Comparison of ENCODE assay signal across 31 cellular contexts in the genomic region with DNA sequence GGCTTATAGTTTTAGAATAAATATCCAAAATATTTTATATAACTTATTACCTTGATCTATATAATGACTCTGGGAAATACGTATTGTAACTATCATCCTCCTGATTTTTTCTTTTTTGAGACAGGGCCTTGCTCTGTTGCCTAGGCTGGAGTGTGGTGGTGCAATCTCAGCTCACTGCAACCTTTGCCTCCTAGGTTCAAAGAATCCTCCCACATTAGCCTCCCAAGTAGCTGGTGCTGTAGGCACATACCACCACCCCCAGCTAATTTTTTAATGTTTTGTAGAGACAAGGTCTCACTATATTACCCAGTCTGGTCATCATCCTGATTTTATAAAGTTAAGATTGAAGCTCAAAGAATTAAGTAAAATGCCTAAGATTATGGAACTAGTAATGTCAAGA.
DNase-seq lines count a peak whose midpoint lies in the region; ATAC-seq, FAIRE-seq and TF ChIP-seq lines count a peak whose summit lies in the region.
"Had no signal": no experiment of that assay in that cellular context is flagged by ENCODE, and none has a peak within 500 bp of the region (broad histone marks: within the 10 kb centered on the region; RNA-seq: fewer than 3 reads in every experiment).

No MANE protein-coding gene starts in this region.

- 94% methylated on average over 1 of the region's 1 CpG for WGBS in liver
- 6% methylated on average over 1 of the region's 1 CpG for WGBS in HepG2 (ENCODE audit: low lambda C conversion rate)

- no peak overlapping the region for H3K27ac ChIP-seq in liver (ENCODE audit: low read depth in 1 of 2, low read length in 2 of 2)
- H3K27ac ChIP-seq in HepG2 (ENCODE audit: extremely low read length, insufficient read depth, low read length), result no peak overlapping the region
- H3K27ac ChIP-seq: 22Rv1; A549; BLaER1; BLaER1 treated with 17β-estradiol and CSF1 and Interleukin-3, amounts not matched to agents 10 nM and 100 nM; C4-2B had no signal

- no peak for TF ChIP-seq RAD21 in liver (IDR thresholded peaks at IDR 0.05)
- TF ChIP-seq RAD21 in HepG2 (CRISPR knock-in tag; IDR thresholded peaks at IDR 0.05), result no peak

- H3K9ac ChIP-seq in liver (ENCODE audit: low read depth in 1 of 2, low read length in 2 of 2), result no peak overlapping the region
- no peak overlapping the region for H3K9ac ChIP-seq in HepG2 (ENCODE audit: insufficient read depth, low read depth, low read length)
- H3K9ac ChIP-seq: BLaER1; BLaER1 treated with 17β-estradiol and CSF1 and Interleukin-3, amounts not matched to agents 10 nM and 100 nM had no signal

- ATAC-seq in HepG2 (no peak), left lobe of liver (peak; percentile 37)
- ATAC-seq: A549; CD8-positive, alpha-beta T cell had no signal

- no peaks in the 10 kb centered on the region for H3K79me2 ChIP-seq in HepG2 (ENCODE audit: insufficient read depth, low read length)

- POLR2A ChIA-PET in HepG2 (lab: Yijun Ruan, JAX), result no interaction called here

- TF ChIP-seq CTCF in liver (IDR thresholded peaks at IDR 0.05; ENCODE audit: low read depth, low read length, missing input control) (no peak), HepG2 (CRISPR knock-in tag; IDR thresholded peaks at IDR 0.05) (no peak)

- BruUV-seq in HepG2 (replicated peaks; lab: Mats Ljungman, UMichigan), result no TSS peak

- no peak for DNase-seq in HepG2 (ENCODE audit: low spot score)
- DNase-seq in left lobe of liver (ENCODE audit: low spot score), result no peak
- no peak for DNase-seq in stimulated activated CD4-positive, alpha-beta T cell treated with anti-CD3 and anti-CD28 coated beads, Interleukin-12 subunit alpha, Interleukin-12 subunit beta, amount 100 ng/mL, for 4 hours
- DNase-seq: 8988T; ACHN; AML-193; BE2C; C1 segment of cervical spinal cord; Caco-2; Calu3; CD4-positive, alpha-beta memory T cell; CD4-positive, alpha-beta T cell; CD4-positive, CD25-positive, alpha-beta regulatory T cell; CD8-positive, alpha-beta memory T cell; CD8-positive, alpha-beta T cell; COR-L47; DMS 273 treated with DMSO at 0.1 percent for 48 hours; DMS153; DMS53; DMS79; DMS79 treated with DMSO at 0.1 percent for 48 hours; DND-41; EL had no signal

- in situ Hi-C loops in HepG2 (cut with HindIII; ENCODE audit: extremely low pct_ligation_motif_present, low pct_unique_long_range_greater_than_20kb), result no loop called here

- CTCF ChIA-PET in HepG2 (lab: Yijun Ruan, JAX; ENCODE audit: low intra/inter-chr PET ratio, low total read pairs), result no interaction called here

- no peak for TF ChIP-seq POLR2A in HepG2 (IDR thresholded peaks at IDR 0.05; ENCODE audit: insufficient read depth in 1 of 2, low read depth in 2 of 2, low read length in 2 of 2)

- H3K27me3 ChIP-seq in liver (ENCODE audit: control insufficient read depth in 4 of 4, insufficient read depth in 4 of 4, low read length in 3 of 4), result no peaks in the 10 kb centered on the region
- no peaks in the 10 kb centered on the region for H3K27me3 ChIP-seq in HepG2 (ENCODE audit: control insufficient read depth in 1 of 2, insufficient read depth in 2 of 2, low read length in 2 of 2)
- H3K27me3 ChIP-seq: BE2C; BLaER1; BLaER1 treated with 17β-estradiol and CSF1 and Interleukin-3, amounts not matched to agents 10 nM and 100 nM had no signal

- no peak overlapping the region for H3K4me3 ChIP-seq in liver (ENCODE audit: low read depth in 1 of 3, low read length in 3 of 3)
- no peak overlapping the region for H3K4me3 ChIP-seq in HepG2 (replicated peaks in 1 of 3; ENCODE audit: insufficient read depth in 1 of 3, low read depth in 2 of 3, low read length in 3 of 3)
- H3K4me3 ChIP-seq: A549; BLaER1; BLaER1 treated with 17β-estradiol and CSF1 and Interleukin-3, amounts not matched to agents 10 nM and 100 nM had no signal

- no peaks in the 10 kb centered on the region for H4K20me1 ChIP-seq in HepG2 (ENCODE audit: insufficient read depth, low read length)
- H4K20me1 ChIP-seq: BLaER1; BLaER1 treated with 17β-estradiol and CSF1 and Interleukin-3, amounts not matched to agents 10 nM and 100 nM had no signal

- H2AFZ ChIP-seq in HepG2 (ENCODE audit: low read length), result no peak overlapping the region

- H3K4me2 ChIP-seq in HepG2 (ENCODE audit: low read depth, low read length), result no peak overlapping the region
- H3K4me2 ChIP-seq: A549; BLaER1; BLaER1 treated with 17β-estradiol and CSF1 and Interleukin-3, amounts not matched to agents 10 nM and 100 nM had no signal

- TF ChIP-seq EP300 in HepG2 (IDR thresholded peaks at IDR 0.05; ENCODE audit: low read depth in 2 of 2, low read length in 2 of 2) (no peak), HepG2 (CRISPR knock-in tag; IDR thresholded peaks at IDR 0.05; ENCODE audit: borderline replicate concordance) (no peak)

- intact Hi-C loops in HepG2 (cut with micrococcal nuclease; ENCODE audit: unreplicated experiment), result no loop called here

- H3K36me3 ChIP-seq in liver (ENCODE audit: control insufficient read depth in 4 of 4, insufficient read depth in 3 of 4, low read depth in 1 of 4, low read length in 3 of 4) (peaks cover 0 to 7% (median 0%) of the 10 kb centered on the region in 4 donors), HepG2 (replicated peaks in 1 of 2; ENCODE audit: control insufficient read depth in 1 of 2, insufficient read depth in 2 of 2, low read length in 2 of 2) (no peaks in the 10 kb centered on the region)
- H3K36me3 ChIP-seq: BE2C; BLaER1; BLaER1 treated with 17β-estradiol and CSF1 and Interleukin-3, amounts not matched to agents 10 nM and 100 nM had no signal

- no peak for FAIRE-seq in HepG2 (lab: Jason Lieb, UNC)
- FAIRE-seq: A204.1, A549, D721Med had no signal

- H3K4me1 ChIP-seq in liver (ENCODE audit: control insufficient read depth in 4 of 4, insufficient read depth in 4 of 4, low read length in 3 of 4), result no peaks in the 10 kb centered on the region
- no peaks in the 10 kb centered on the region for H3K4me1 ChIP-seq in HepG2 (ENCODE audit: insufficient read depth, low read length)
- H3K4me1 ChIP-seq: A549; BE2C; BLaER1; BLaER1 treated with 17β-estradiol and CSF1 and Interleukin-3, amounts not matched to agents 10 nM and 100 nM; Caco-2 had no signal

- H3K9me3 ChIP-seq in liver (ENCODE audit: control insufficient read depth in 4 of 4, low read length in 3 of 4) (no peaks in the 10 kb centered on the region), HepG2 (ENCODE audit: low read length) (no peaks in the 10 kb centered on the region)
- H3K9me3 ChIP-seq: A549; BE2C; BLaER1; BLaER1 treated with 17β-estradiol and CSF1 and Interleukin-3, amounts not matched to agents 10 nM and 100 nM; Caco-2 had no signal

TF ChIP-seq in liver, 16 proteins besides CTCF, POLR2A, EP300 and RAD21 (continues in another document):
- peak; percentile 35 for TF ChIP-seq HNF4G (IDR thresholded peaks at IDR 0.05)
- no peak for TF ChIP-seq NR2F2 (IDR thresholded peaks at IDR 0.05)
- TF ChIP-seq JUND (IDR thresholded peaks at IDR 0.05), result no peak
- no peak for TF ChIP-seq TAF1 (conservative IDR thresholded peaks at IDR 0.05)
- no peak for TF ChIP-seq GABPA (IDR thresholded peaks at IDR 0.05 in 1 of 2, conservative IDR thresholded peaks at IDR 0.05 in 1 of 2)
- TF ChIP-seq, protein P1, sequence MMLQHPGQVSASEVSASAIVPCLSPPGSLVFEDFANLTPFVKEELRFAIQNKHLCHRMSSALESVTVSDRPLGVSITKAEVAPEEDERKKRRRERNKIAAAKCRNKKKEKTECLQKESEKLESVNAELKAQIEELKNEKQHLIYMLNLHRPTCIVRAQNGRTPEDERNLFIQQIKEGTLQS (IDR thresholded peaks at IDR 0.05), result no peak
- TF ChIP-seq HNF4A (conservative IDR thresholded peaks at IDR 0.05), result peak; percentile 55 to 78
- no peak for TF ChIP-seq EGR1 (IDR thresholded peaks at IDR 0.05; ENCODE audit: low read depth in 2 of 2)
- no peak for TF ChIP-seq SP1 (IDR thresholded peaks at IDR 0.05)
- no peak for TF ChIP-seq FOXA2 (IDR thresholded peaks at IDR 0.05)
- TF ChIP-seq YY1 (IDR thresholded peaks at IDR 0.05), result no peak

TF ChIP-seq in HepG2, 621 proteins besides CTCF, POLR2A, EP300 and RAD21:
- no peak for TF ChIP-seq CAMTA2 (CRISPR knock-in tag; IDR thresholded peaks at IDR 0.05; ENCODE audit: borderline replicate concordance)
- TF ChIP-seq, protein P1 (CRISPR knock-in tag; IDR thresholded peaks at IDR 0.05), result no peak
